In genomic region chr5:159105318-159106053, GRCh38 we compare ENCODE assay signal across 2 cellular contexts.
TF ChIP-seq lines count a peak whose summit lies in the region.

No MANE protein-coding gene starts in this region.

TF ChIP-seq in GM23338, 12 proteins besides CTCF, POLR2A, EP300 and RAD21 (continued from another document):
- TF ChIP-seq, protein P1, sequence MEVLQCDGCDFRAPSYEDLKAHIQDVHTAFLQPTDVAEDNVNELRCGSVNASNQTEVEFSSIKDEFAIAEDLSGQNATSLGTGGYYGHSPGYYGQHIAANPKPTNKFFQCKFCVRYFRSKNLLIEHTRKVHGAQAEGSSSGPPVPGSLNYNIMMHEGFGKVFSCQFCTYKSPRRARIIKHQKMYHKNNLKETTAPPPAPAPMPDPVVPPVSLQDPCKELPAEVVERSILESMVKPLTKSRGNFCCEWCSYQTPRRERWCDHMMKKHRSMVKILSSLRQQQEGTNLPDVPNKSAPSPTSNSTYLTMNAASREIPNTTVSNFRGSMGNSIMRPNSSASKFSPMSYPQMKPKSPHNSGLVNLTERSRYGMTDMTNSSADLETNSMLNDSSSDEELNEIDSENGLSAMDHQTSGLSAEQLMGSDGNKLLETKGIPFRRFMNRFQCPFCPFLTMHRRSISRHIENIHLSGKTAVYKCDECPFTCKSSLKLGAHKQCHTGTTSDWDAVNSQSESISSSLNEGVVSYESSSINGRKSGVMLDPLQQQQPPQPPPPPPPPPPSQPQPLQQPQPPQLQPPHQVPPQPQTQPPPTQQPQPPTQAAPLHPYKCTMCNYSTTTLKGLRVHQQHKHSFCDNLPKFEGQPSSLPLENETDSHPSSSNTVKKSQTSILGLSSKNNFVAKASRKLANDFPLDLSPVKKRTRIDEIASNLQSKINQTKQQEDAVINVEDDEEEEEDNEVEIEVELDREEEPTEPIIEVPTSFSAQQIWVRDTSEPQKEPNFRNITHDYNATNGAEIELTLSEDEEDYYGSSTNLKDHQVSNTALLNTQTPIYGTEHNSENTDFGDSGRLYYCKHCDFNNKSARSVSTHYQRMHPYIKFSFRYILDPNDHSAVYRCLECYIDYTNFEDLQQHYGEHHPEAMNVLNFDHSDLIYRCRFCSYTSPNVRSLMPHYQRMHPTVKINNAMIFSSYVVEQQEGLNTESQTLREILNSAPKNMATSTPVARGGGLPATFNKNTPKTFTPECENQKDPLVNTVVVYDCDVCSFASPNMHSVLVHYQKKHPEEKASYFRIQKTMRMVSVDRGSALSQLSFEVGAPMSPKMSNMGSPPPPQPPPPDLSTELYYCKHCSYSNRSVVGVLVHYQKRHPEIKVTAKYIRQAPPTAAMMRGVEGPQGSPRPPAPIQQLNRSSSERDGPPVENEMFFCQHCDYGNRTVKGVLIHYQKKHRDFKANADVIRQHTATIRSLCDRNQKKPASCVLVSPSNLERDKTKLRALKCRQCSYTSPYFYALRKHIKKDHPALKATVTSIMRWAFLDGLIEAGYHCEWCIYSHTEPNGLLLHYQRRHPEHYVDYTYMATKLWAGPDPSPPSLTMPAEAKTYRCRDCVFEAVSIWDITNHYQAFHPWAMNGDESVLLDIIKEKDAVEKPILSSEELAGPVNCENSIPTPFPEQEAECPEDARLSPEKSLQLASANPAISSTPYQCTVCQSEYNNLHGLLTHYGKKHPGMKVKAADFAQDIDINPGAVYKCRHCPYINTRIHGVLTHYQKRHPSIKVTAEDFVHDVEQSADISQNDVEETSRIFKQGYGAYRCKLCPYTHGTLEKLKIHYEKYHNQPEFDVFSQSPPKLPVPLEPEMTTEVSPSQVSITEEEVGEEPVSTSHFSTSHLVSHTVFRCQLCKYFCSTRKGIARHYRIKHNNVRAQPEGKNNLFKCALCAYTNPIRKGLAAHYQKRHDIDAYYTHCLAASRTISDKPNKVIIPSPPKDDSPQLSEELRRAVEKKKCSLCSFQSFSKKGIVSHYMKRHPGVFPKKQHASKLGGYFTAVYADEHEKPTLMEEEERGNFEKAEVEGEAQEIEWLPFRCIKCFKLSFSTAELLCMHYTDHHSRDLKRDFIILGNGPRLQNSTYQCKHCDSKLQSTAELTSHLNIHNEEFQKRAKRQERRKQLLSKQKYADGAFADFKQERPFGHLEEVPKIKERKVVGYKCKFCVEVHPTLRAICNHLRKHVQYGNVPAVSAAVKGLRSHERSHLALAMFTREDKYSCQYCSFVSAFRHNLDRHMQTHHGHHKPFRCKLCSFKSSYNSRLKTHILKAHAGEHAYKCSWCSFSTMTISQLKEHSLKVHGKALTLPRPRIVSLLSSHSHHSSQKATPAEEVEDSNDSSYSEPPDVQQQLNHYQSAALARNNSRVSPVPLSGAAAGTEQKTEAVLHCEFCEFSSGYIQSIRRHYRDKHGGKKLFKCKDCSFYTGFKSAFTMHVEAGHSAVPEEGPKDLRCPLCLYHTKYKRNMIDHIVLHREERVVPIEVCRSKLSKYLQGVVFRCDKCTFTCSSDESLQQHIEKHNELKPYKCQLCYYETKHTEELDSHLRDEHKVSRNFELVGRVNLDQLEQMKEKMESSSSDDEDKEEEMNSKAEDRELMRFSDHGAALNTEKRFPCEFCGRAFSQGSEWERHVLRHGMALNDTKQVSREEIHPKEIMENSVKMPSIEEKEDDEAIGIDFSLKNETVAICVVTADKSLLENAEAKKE (CRISPR knock-in tag; IDR thresholded peaks at IDR 0.05): no peak
- TF ChIP-seq EZH2 (IDR thresholded peaks at IDR 0.05; ENCODE audit: low read depth, unreplicated experiment): peak; percentile 74

TF ChIP-seq in neural cell, 6 proteins besides CTCF, POLR2A, EP300 and RAD21:
- TF ChIP-seq REST (IDR thresholded peaks at IDR 0.05; ENCODE audit: borderline replicate concordance) (no peak), POLR2AphosphoS5 (IDR thresholded peaks at IDR 0.05) (no peak), TAF1 (IDR thresholded peaks at IDR 0.05; ENCODE audit: low read depth) (no peak), MXI1 (conservative IDR thresholded peaks at IDR 0.05; ENCODE audit: poor library complexity, severe bottlenecking) (no peak), SMC3 (conservative IDR thresholded peaks at IDR 0.05; ENCODE audit: poor library complexity) (no peak), EZH2 (IDR thresholded peaks at IDR 0.05; ENCODE audit: borderline replicate concordance, insufficient read depth, low read length, poor library complexity, severe bottlenecking) (no peak)
TF ChIP-seq in neural cell: peak in this region for 0.
